ENCODE assay signal across 33 cellular contexts in the genomic region with DNA sequence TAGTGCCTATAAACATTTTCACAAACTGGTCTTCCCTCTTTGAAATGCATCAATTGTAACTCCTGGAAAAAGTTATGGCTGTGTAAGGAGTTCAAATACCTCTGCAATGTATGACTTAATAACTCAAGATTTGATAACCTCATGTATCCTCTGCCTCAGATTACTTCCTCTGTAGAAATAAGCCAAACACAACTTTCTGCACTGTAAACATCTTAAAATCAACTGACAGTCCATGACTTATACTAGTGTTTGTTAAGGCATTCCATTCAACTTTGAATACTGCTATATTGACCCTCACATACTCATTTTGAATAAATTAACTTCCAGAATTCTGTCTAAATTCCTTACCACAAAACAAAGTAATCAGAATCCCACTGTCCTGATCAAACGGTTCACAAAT.
"Had no signal": no experiment of that assay in that cellular context is flagged by ENCODE, and none has a peak within 500 bp of the region (broad histone marks: within the 10 kb centered on the region; RNA-seq: fewer than 3 reads in every experiment).

No MANE protein-coding gene starts in this region.

- H3K36me3 ChIP-seq: adrenal gland, breast epithelium, cardiac muscle cell, gastroesophageal sphincter, heart right ventricle had no signal

- H3K4me1 ChIP-seq: breast epithelium had no signal

- DNase-seq: activated CD4-positive, alpha-beta memory T cell treated with anti-CD3 and anti-CD28 coated beads, Interleukin-2, amount 10 ng/mL, durations not matched to agents 7 days and 5 days; activated CD4-positive, alpha-beta T cell treated with anti-CD3 and anti-CD28 coated beads for 36 hours; activated CD4-positive, alpha-beta T cell treated with anti-CD3 and anti-CD28 coated beads, Interleukin-2, amount 10 ng/mL, durations not matched to agents 24 days and 14 days; activated CD4-positive, alpha-beta T cell treated with anti-CD3 and anti-CD28 coated beads, Interleukin-2, amount 50 U/mL, for 4 hours; activated CD4-positive, CD25-positive, alpha-beta regulatory T cell; activated CD4-positive, CD25-positive, alpha-beta regulatory T cell treated with anti-CD3 and anti-CD28 coated beads, Interleukin-2, amount 50 U/mL, for 72 hours; activated CD8-positive, alpha-beta memory T cell treated with anti-CD3 and anti-CD28 coated beads, Interleukin-2, amount 50 U/mL, for 48 hours; activated effector memory CD4-positive, alpha-beta T cell treated with anti-CD3 and anti-CD28 coated beads, Interleukin-2, amount 50 U/mL, for 16 hours; activated naive CD4-positive, alpha-beta T cell treated with anti-CD3 and anti-CD28 coated beads for 36 hours; activated naive CD8-positive, alpha-beta T cell treated with anti-CD3 and anti-CD28 coated beads for 36 hours; activated naive CD8-positive, alpha-beta T cell treated with anti-CD3 and anti-CD28 coated beads, Interleukin-2, amount 50 U/mL, for 24 hours; activated T-cell treated with anti-CD3 and anti-CD28 coated beads for 4 hours; activated T-cell treated with anti-CD3 and anti-CD28 coated beads, Interleukin-2, amount 50 U/mL, for 24 hours; adrenal gland; amygdala; aorta; central memory CD4-positive, alpha-beta T cell; cerebellar nuclear complex; dorsolateral prefrontal cortex; effector memory CD4-positive, alpha-beta T cell; endodermal cell; foreskin melanocyte; heart right ventricle; T-helper 2 cell had no signal

- H3K4me3 Mint-ChIP-seq: activated CD4-positive, alpha-beta memory T cell treated with anti-CD3 and anti-CD28 coated beads, Interleukin-2, amount 10 ng/mL, durations not matched to agents 7 days and 5 days; activated CD4-positive, alpha-beta T cell treated with anti-CD3 and anti-CD28 coated beads for 36 hours; activated CD4-positive, alpha-beta T cell treated with anti-CD3 and anti-CD28 coated beads, Interleukin-2, amount 10 ng/mL, durations not matched to agents 24 days and 14 days; activated naive CD4-positive, alpha-beta T cell treated with anti-CD3 and anti-CD28 coated beads for 36 hours; activated naive CD4-positive, alpha-beta T cell treated with anti-CD3 and anti-CD28 coated beads, Interleukin-2, amount 50 U/mL, for 24 hours; activated naive CD8-positive, alpha-beta T cell treated with anti-CD3 and anti-CD28 coated beads for 36 hours; activated naive CD8-positive, alpha-beta T cell treated with anti-CD3 and anti-CD28 coated beads, Interleukin-2, amount 50 U/mL, for 24 hours; activated T-cell treated with anti-CD3 and anti-CD28 coated beads, Interleukin-2, amount 50 U/mL, for 24 hours; activated T-helper 1 cell treated with anti-CD3 and anti-CD28 coated beads, Interleukin-12 subunit alpha, Interleukin-12 subunit beta, Interleukin-2, Interleukin-4 antibody, amounts not matched to agents 30 ng/mL and 10 ng/mL and 1 ng/mL, durations not matched to agents 14 hours and 24 hours and 36 hours; dendritic cell treated with granulocyte-macrophage colony-stimulating factor and Interleukin-4, amounts not matched to agents 40 ng/mL and 50 ng/mL, for 4 days; endodermal cell had no signal

- H3K27me3 ChIP-seq: adrenal gland, breast epithelium, cardiac muscle cell, dorsolateral prefrontal cortex, gastroesophageal sphincter, heart right ventricle had no signal

- H3K4me3 ChIP-seq: adrenal gland, breast epithelium, cardiac muscle cell, coronary artery, dorsolateral prefrontal cortex, gastroesophageal sphincter, heart right ventricle had no signal

- H3K27me3 Mint-ChIP-seq: activated CD4-positive, alpha-beta memory T cell treated with anti-CD3 and anti-CD28 coated beads, Interleukin-2, amount 10 ng/mL, durations not matched to agents 7 days and 5 days; activated CD4-positive, alpha-beta T cell treated with anti-CD3 and anti-CD28 coated beads for 36 hours; activated CD4-positive, alpha-beta T cell treated with anti-CD3 and anti-CD28 coated beads, Interleukin-2, amount 10 ng/mL, durations not matched to agents 24 days and 14 days; activated naive CD4-positive, alpha-beta T cell treated with anti-CD3 and anti-CD28 coated beads, Interleukin-2, amount 50 U/mL, for 24 hours; activated naive CD8-positive, alpha-beta T cell treated with anti-CD3 and anti-CD28 coated beads for 36 hours; activated naive CD8-positive, alpha-beta T cell treated with anti-CD3 and anti-CD28 coated beads, Interleukin-2, amount 50 U/mL, for 24 hours; activated T-cell treated with anti-CD3 and anti-CD28 coated beads, Interleukin-2, amount 50 U/mL, for 24 hours; dendritic cell treated with granulocyte-macrophage colony-stimulating factor and Interleukin-4, amounts not matched to agents 40 ng/mL and 50 ng/mL, for 4 days had no signal

- H3K27ac ChIP-seq: adrenal gland, breast epithelium, cardiac muscle cell, coronary artery, dorsolateral prefrontal cortex, gastroesophageal sphincter, heart right ventricle had no signal

- H3K27ac Mint-ChIP-seq: activated CD4-positive, alpha-beta memory T cell treated with anti-CD3 and anti-CD28 coated beads, Interleukin-2, amount 10 ng/mL, durations not matched to agents 7 days and 5 days; activated CD4-positive, alpha-beta T cell treated with anti-CD3 and anti-CD28 coated beads for 36 hours; activated CD4-positive, alpha-beta T cell treated with anti-CD3 and anti-CD28 coated beads, Interleukin-2, amount 10 ng/mL, durations not matched to agents 24 days and 14 days; activated naive CD4-positive, alpha-beta T cell treated with anti-CD3 and anti-CD28 coated beads for 36 hours; activated naive CD4-positive, alpha-beta T cell treated with anti-CD3 and anti-CD28 coated beads, Interleukin-2, amount 50 U/mL, for 24 hours; activated naive CD8-positive, alpha-beta T cell treated with anti-CD3 and anti-CD28 coated beads for 36 hours; activated naive CD8-positive, alpha-beta T cell treated with anti-CD3 and anti-CD28 coated beads, Interleukin-2, amount 50 U/mL, for 24 hours; activated T-cell treated with anti-CD3 and anti-CD28 coated beads, Interleukin-2, amount 50 U/mL, for 24 hours; activated T-helper 1 cell treated with anti-CD3 and anti-CD28 coated beads, Interleukin-12 subunit alpha, Interleukin-12 subunit beta, Interleukin-2, Interleukin-4 antibody, amounts not matched to agents 30 ng/mL and 10 ng/mL and 1 ng/mL, durations not matched to agents 14 hours and 24 hours and 36 hours; activated T-helper 2 cell treated with anti-CD3 and anti-CD28 coated beads, Interferon-gamma antibody, Interleukin-2, Interleukin-4, amounts not matched to agents 10 μg/mL and 5 μg/mL and 100 μg/mL, durations not matched to agents 14 hours and 24 hours and 36 hours; dendritic cell treated with granulocyte-macrophage colony-stimulating factor and Interleukin-4, amounts not matched to agents 40 ng/mL and 50 ng/mL, for 4 days; endodermal cell had no signal

- ATAC-seq: activated CD4-positive, alpha-beta T cell treated with anti-CD3 and anti-CD28 coated beads for 36 hours; activated naive CD8-positive, alpha-beta T cell treated with anti-CD3 and anti-CD28 coated beads, Interleukin-2, amount 50 U/mL, for 24 hours; esophagus mucosa; gastroesophageal sphincter; heart right ventricle had no signal
